ENCODE assay signal across 8 cellular contexts in genomic region chr1:151189638-151190445, GRCh38. TPM values are rescaled to one million over a fixed set of nuclear protein-coding genes. Genes with fewer than 3 reads are reported as not detected.
A peak's percentile ranks its signal among the peaks of the same experiment; 100 is the strongest.
DNase-seq lines count a peak whose midpoint lies in the region; ATAC-seq, FAIRE-seq and TF ChIP-seq lines count a peak whose summit lies in the region.

TSS of gene VPS72 (minus strand) at chr1:151190197. CDS start at chr1:151190121, 76 bp downstream.

- H3K9me3 ChIP-seq in Karpas-422 (ENCODE audit: low read length) (no peaks in the 10 kb centered on the region), esophagus muscularis mucosa (no peaks in the 10 kb centered on the region)

- peaks cover 36% of the 10 kb centered on the region for H3K79me2 ChIP-seq in Karpas-422 (ENCODE audit: low read length)

- H4K20me1 ChIP-seq in Karpas-422 (ENCODE audit: insufficient read depth, low read depth, low read length), result no peaks in the 10 kb centered on the region

- TF ChIP-seq CTCF in esophagus muscularis mucosa (IDR thresholded peaks at IDR 0.05), result peak in 2 of 3 experiments; percentile 38 to 49

- peaks cover 18% of the 10 kb centered on the region for H3K4me1 ChIP-seq in Karpas-422 (ENCODE audit: low read length)
- peaks cover 28 to 51% (median 45%) of the 10 kb centered on the region in 4 donors for H3K4me1 ChIP-seq in esophagus muscularis mucosa

- H3K36me3 ChIP-seq in Karpas-422 (ENCODE audit: insufficient read depth, low read length), result peaks cover 8% of the 10 kb centered on the region; the same call in 1 of the 2 replicates
- peaks cover under 1 to 12% (median 11%) of the 10 kb centered on the region in 4 donors for H3K36me3 ChIP-seq in esophagus muscularis mucosa

- no peaks in the 10 kb centered on the region for H3K27me3 ChIP-seq in Karpas-422 (ENCODE audit: low read length)
- no peaks in the 10 kb centered on the region for H3K27me3 ChIP-seq in esophagus muscularis mucosa

- WGBS in esophagus muscularis mucosa, result under 1% methylated on average over 37 of the region's 42 CpGs

- peak within 1 kb of the TSS; percentile 81 for H3K9ac ChIP-seq in Karpas-422 (ENCODE audit: low read length)

- intact Hi-C loops in esophagus muscularis mucosa (cut with DNase I), result no loop called here

- peak; percentile 8 for TF ChIP-seq POLR2A in esophagus muscularis mucosa (IDR thresholded peaks at IDR 0.05; ENCODE audit: low read depth)

- no peaks in the 10 kb centered on the region for H3K9me2 ChIP-seq in Karpas-422 (replicated peaks; ENCODE audit: insufficient read depth, low read length)

- peak; percentile 87 for ATAC-seq in GM21737 (IDR thresholded peaks at IDR 0.05; ENCODE audit: unreplicated experiment)

- DNase-seq in DMS53 treated with DMSO at 0.1 percent for 48 hours (lab: John Stamatoyannopoulos, UW; ENCODE audit: unreplicated experiment), result peak; percentile 87
- peak; percentile 97 for DNase-seq in Karpas-422
- DNase-seq in RCC 7860 (ENCODE audit: low spot score), result peak; percentile 80
- DNase-seq in activated T-cell treated with anti-CD3 and anti-CD28 coated beads, Interleukin-2, amount 50 U/mL, for 48 hours, result peak; percentile 88 to 90
- DNase-seq in esophagus muscularis mucosa (ENCODE audit: extremely low spot score), result peak; percentile 96
- peak; percentile 93 for DNase-seq in myocyte (ENCODE audit: low read depth)
- peak; percentile 72 to 82 for DNase-seq in stimulated activated CD8-positive, alpha-beta memory T cell treated with anti-CD3 and anti-CD28 coated beads, Interleukin-7, amount 100 ng/mL, for 48 hours (ENCODE audit: extremely low read depth in 1 of 2, low read depth in 1 of 2)

- no peak for FAIRE-seq in RCC 7860 (lab: Jason Lieb, UNC)

- H2AFZ ChIP-seq in Karpas-422 (ENCODE audit: low read length), result peak within 1 kb of the TSS; percentile 2; the same call in 1 of the 2 replicates

- TF ChIP-seq EP300 in esophagus muscularis mucosa (IDR thresholded peaks at IDR 0.05), result no peak

- peak within 1 kb of the TSS; percentile 84 for H3K4me2 ChIP-seq in Karpas-422 (ENCODE audit: low read depth, low read length, poor library complexity, severe bottlenecking)

- H3K27ac ChIP-seq in Karpas-422 (ENCODE audit: low read length), result peak within 1 kb of the TSS; percentile 69
- peak within 1 kb of the TSS; percentile 89 to 92 (median 91) for H3K27ac ChIP-seq in esophagus muscularis mucosa (replicated peaks in 1 of 4)

- H3K4me3 ChIP-seq in Karpas-422 (ENCODE audit: low read length), result peak within 1 kb of the TSS; percentile 75
- H3K4me3 ChIP-seq in esophagus muscularis mucosa, result peak within 1 kb of the TSS; percentile 72 to 93 (median 86)

RNA-seq across cellular contexts. Expression of gene VPS72, which starts in this region (rescaled TPM):
- total RNA-seq in Karpas-422 (2014; rRNA removed; shearing (Covaris generic); ENCODE audit: low replicate concordance), result 54.4 and 59.8 TPM in 2 replicates
- total RNA-seq in esophagus muscularis mucosa (10 to 100 TPM; 45.7 to 57.0 (median 54.3) TPM), myocyte (80.3 and 81.8 TPM in 2 replicates)
- polyA plus RNA-seq in myocyte (2012), result 56.5 TPM

Comparison
In these comparisons a context has a peak if more than half of its experiments do, and no peak if none do; other contexts are left out.
1. Peak in every context shown above with its lines: DNase-seq, ATAC-seq, H3K4me3 ChIP-seq and H3K27ac ChIP-seq.